In genomic region chr14:51293149-51293925, GRCh38 we compare ENCODE assay signal across 12 cellular contexts. TPM values are rescaled to one million over a fixed set of nuclear protein-coding genes. Genes with fewer than 3 reads are reported as not detected.
DNase-seq lines count a peak whose midpoint lies in the region; TF ChIP-seq lines count a peak whose summit lies in the region.
"Had no signal": no experiment of that assay in that cellular context is flagged by ENCODE, and none has a peak within 500 bp of the region (broad histone marks: within the 10 kb centered on the region; RNA-seq: fewer than 3 reads in every experiment).

No MANE protein-coding gene starts in this region.

- POLR2A ChIA-PET in AG04450 (lab: Yijun Ruan, JAX): interaction anchor here (0.8 kb wide), 1 partner anchor 34 kb away, joined by 3 read pairs; no protein-coding TSS in a partner anchor

- H3K27me3 ChIP-seq in AG04450 (ENCODE audit: control insufficient read depth, insufficient read depth, low read length) (no peaks in the 10 kb centered on the region), adipocyte (replicated peaks; ENCODE audit: control insufficient read depth, insufficient read depth, low read length) (no peaks in the 10 kb centered on the region)

- H3K4me3 Mint-ChIP-seq in activated T-helper 1 cell treated with anti-CD3 and anti-CD28 coated beads, Interleukin-12 subunit alpha, Interleukin-12 subunit beta, Interleukin-2, Interleukin-4 antibody, amounts not matched to agents 30 ng/mL and 10 ng/mL and 1 ng/mL, durations not matched to agents 14 hours and 24 hours and 36 hours: no peak overlapping the region
- no peak overlapping the region for H3K4me3 Mint-ChIP-seq in osteocyte (ENCODE audit: unreplicated experiment)
- H3K4me3 Mint-ChIP-seq: activated CD4-positive, alpha-beta T cell treated with anti-CD3 and anti-CD28 coated beads, Interleukin-2, amount 10 ng/mL, durations not matched to agents 7 days and 5 days; nephron; stimulated activated naive CD8-positive, alpha-beta T cell treated with anti-CD3 and anti-CD28 coated beads, Interleukin-15, Interleukin-2, amounts not matched to agents 100 ng/mL and 50 ng/mL, for 24 hours had no signal

- H3K27ac Mint-ChIP-seq in activated T-helper 1 cell treated with anti-CD3 and anti-CD28 coated beads, Interleukin-12 subunit alpha, Interleukin-12 subunit beta, Interleukin-2, Interleukin-4 antibody, amounts not matched to agents 30 ng/mL and 10 ng/mL and 1 ng/mL, durations not matched to agents 14 hours and 24 hours and 36 hours: no peak overlapping the region
- H3K27ac Mint-ChIP-seq in osteocyte (ENCODE audit: unreplicated experiment): no peak overlapping the region
- H3K27ac Mint-ChIP-seq: activated CD4-positive, alpha-beta T cell treated with anti-CD3 and anti-CD28 coated beads, Interleukin-2, amount 10 ng/mL, durations not matched to agents 7 days and 5 days; nephron; stimulated activated naive CD8-positive, alpha-beta T cell treated with anti-CD3 and anti-CD28 coated beads, Interleukin-15, Interleukin-2, amounts not matched to agents 100 ng/mL and 50 ng/mL, for 24 hours had no signal

- CTCF ChIA-PET in AG04450 (lab: Charles Lee): interaction anchor here (0.6 to 4.0 kb wide), 4 partner anchors 10 to 487 kb away, joined by 3 to 20 read pairs (median 7); no protein-coding TSS in a partner anchor

- intact Hi-C loops in activated T-helper 1 cell treated with anti-CD3 and anti-CD28 coated beads, Interleukin-12 subunit alpha, Interleukin-12 subunit beta, Interleukin-2, Interleukin-4 antibody, amounts not matched to agents 30 ng/mL and 10 ng/mL and 1 ng/mL, durations not matched to agents 14 hours and 24 hours and 36 hours (cut with micrococcal nuclease): no loop called here

- H3K27ac ChIP-seq in AG04450 (ENCODE audit: low read depth, low read length): peak overlapping the region; percentile 59

- H3K4me1 Mint-ChIP-seq in activated T-helper 1 cell treated with anti-CD3 and anti-CD28 coated beads, Interleukin-12 subunit alpha, Interleukin-12 subunit beta, Interleukin-2, Interleukin-4 antibody, amounts not matched to agents 30 ng/mL and 10 ng/mL and 1 ng/mL, durations not matched to agents 14 hours and 24 hours and 36 hours (ENCODE audit: low read depth): peaks cover 4% of the 10 kb centered on the region
- H3K4me1 Mint-ChIP-seq in osteocyte (ENCODE audit: unreplicated experiment): peaks cover 14% of the 10 kb centered on the region

- H3K4me3 ChIP-seq in AG04450 (ENCODE audit: low read depth, low read length): no peak overlapping the region
- no peak overlapping the region for H3K4me3 ChIP-seq in adipocyte (ENCODE audit: low read length)
- no peak overlapping the region for H3K4me3 ChIP-seq in foreskin fibroblast (ENCODE audit: low read depth in 1 of 2, low read length in 2 of 2)

- H3K9ac ChIP-seq in adipocyte (ENCODE audit: low read length): peak overlapping the region; percentile 62

- H3K9me3 ChIP-seq in AG04450 (ENCODE audit: control insufficient read depth, insufficient read depth, low read length) (no peaks in the 10 kb centered on the region), adipocyte (ENCODE audit: control insufficient read depth, low read length) (no peaks in the 10 kb centered on the region)

- H3K9me3 Mint-ChIP-seq in activated T-helper 1 cell treated with anti-CD3 and anti-CD28 coated beads, Interleukin-12 subunit alpha, Interleukin-12 subunit beta, Interleukin-2, Interleukin-4 antibody, amounts not matched to agents 30 ng/mL and 10 ng/mL and 1 ng/mL, durations not matched to agents 14 hours and 24 hours and 36 hours: no peaks in the 10 kb centered on the region
- no peaks in the 10 kb centered on the region for H3K9me3 Mint-ChIP-seq in osteocyte (ENCODE audit: unreplicated experiment)
- H3K9me3 Mint-ChIP-seq: activated CD4-positive, alpha-beta T cell treated with anti-CD3 and anti-CD28 coated beads, Interleukin-2, amount 10 ng/mL, durations not matched to agents 7 days and 5 days; nephron; stimulated activated naive CD8-positive, alpha-beta T cell treated with anti-CD3 and anti-CD28 coated beads, Interleukin-15, Interleukin-2, amounts not matched to agents 100 ng/mL and 50 ng/mL, for 24 hours had no signal

- peak; percentile 15 for DNase-seq in AG04450 (ENCODE audit: low read depth, low spot score)
- peak; percentile 59 for DNase-seq in adipocyte (ENCODE audit: low read depth)
- peak; percentile 55 for DNase-seq in foreskin fibroblast
- peak; percentile 49 for DNase-seq in pons (ENCODE audit: low spot score)
- DNase-seq in activated T-helper 1 cell treated with anti-CD3 and anti-CD28 coated beads, Interleukin-12 subunit alpha, Interleukin-12 subunit beta, Interleukin-2, Interleukin-4 antibody, amounts not matched to agents 30 ng/mL and 10 ng/mL and 1 ng/mL, durations not matched to agents 14 hours and 24 hours and 36 hours (ENCODE audit: low spot score): no peak
- no peak for DNase-seq in G401 (ENCODE audit: low spot score)
- DNase-seq in osteocyte (ENCODE audit: extremely low spot score, unreplicated experiment): no peak
- no peak for DNase-seq in COR-L47 (lab: John Stamatoyannopoulos, UW)
- DNase-seq: activated CD4-positive, alpha-beta T cell treated with anti-CD3 and anti-CD28 coated beads, Interleukin-2, amount 10 ng/mL, durations not matched to agents 7 days and 5 days; NCI-H82 had no signal

- H3K27me3 Mint-ChIP-seq in activated T-helper 1 cell treated with anti-CD3 and anti-CD28 coated beads, Interleukin-12 subunit alpha, Interleukin-12 subunit beta, Interleukin-2, Interleukin-4 antibody, amounts not matched to agents 30 ng/mL and 10 ng/mL and 1 ng/mL, durations not matched to agents 14 hours and 24 hours and 36 hours (ENCODE audit: insufficient read depth): peaks cover 1% of the 10 kb centered on the region
- no peaks in the 10 kb centered on the region for H3K27me3 Mint-ChIP-seq in osteocyte (ENCODE audit: unreplicated experiment)
- H3K27me3 Mint-ChIP-seq: activated CD4-positive, alpha-beta T cell treated with anti-CD3 and anti-CD28 coated beads, Interleukin-2, amount 10 ng/mL, durations not matched to agents 7 days and 5 days had no signal

- TF ChIP-seq CTCF in AG04450 (IDR thresholded peaks at IDR 0.05; ENCODE audit: low read depth, low read length) (no peak), foreskin fibroblast (IDR thresholded peaks at IDR 0.05; ENCODE audit: low read depth, low read length) (no peak), osteocyte (IDR thresholded peaks at IDR 0.05) (no peak)

- no peaks in the 10 kb centered on the region for H3K36me3 Mint-ChIP-seq in activated T-helper 1 cell treated with anti-CD3 and anti-CD28 coated beads, Interleukin-12 subunit alpha, Interleukin-12 subunit beta, Interleukin-2, Interleukin-4 antibody, amounts not matched to agents 30 ng/mL and 10 ng/mL and 1 ng/mL, durations not matched to agents 14 hours and 24 hours and 36 hours (ENCODE audit: low read depth)
- H3K36me3 Mint-ChIP-seq in osteocyte (ENCODE audit: unreplicated experiment): no peaks in the 10 kb centered on the region

- H3K4me1 ChIP-seq in adipocyte (ENCODE audit: control insufficient read depth, insufficient read depth, low read length): peaks cover 25% of the 10 kb centered on the region

- in situ Hi-C loops in G401 (cut with HindIII; ENCODE audit: low sequenced_read_pairs): no loop called here

- H3K36me3 ChIP-seq in adipocyte (ENCODE audit: control insufficient read depth, insufficient read depth, low read length, severe bottlenecking): no peaks in the 10 kb centered on the region

RNA-seq across cellular contexts. Expression of gene TMX1, which starts 53.3 kb away (rescaled TPM):
- polyA plus RNA-seq in AG04450 (2011; rRNA removed): 19.9 and 29.5 TPM in 2 replicates
- polyA minus RNA-seq in AG04450 (2011; rRNA and poly(A)+ RNA removed): 13.4 and 22.9 TPM in 2 replicates
- 51.1 and 51.3 TPM in 2 replicates for total RNA-seq in activated T-helper 1 cell treated with anti-CD3 and anti-CD28 coated beads, Interleukin-12 subunit alpha, Interleukin-12 subunit beta, Interleukin-2, Interleukin-4 antibody, amounts not matched to agents 30 ng/mL and 10 ng/mL and 1 ng/mL, durations not matched to agents 14 hours and 24 hours and 36 hours
- total RNA-seq in G401 (2014; rRNA removed; shearing (Covaris generic)): 33.8 and 57.2 TPM in 2 replicates
- 29.8 and 29.9 TPM in 2 replicates for total RNA-seq in osteocyte

Comparison
In these comparisons a context has a peak if more than half of its experiments do, and no peak if none do; other contexts are left out.
1. DNase-seq: peak in AG04450 (single experiment), adipocyte (single experiment), foreskin fibroblast (2 of 2) and pons (single experiment); none in activated T-helper 1 cell treated with anti-CD3 and anti-CD28 coated beads, Interleukin-12 subunit alpha, Interleukin-12 subunit beta, Interleukin-2, Interleukin-4 antibody, amounts not matched to agents 30 ng/mL and 10 ng/mL and 1 ng/mL, durations not matched to agents 14 hours and 24 hours and 36 hours (single experiment), G401 (single experiment), osteocyte (single experiment) and COR-L47 (single experiment).